Comparison of ENCODE assay signal across 10 cellular contexts in genomic region chr12:106584104-106585064, GRCh38. TPM values are rescaled to one million over a fixed set of nuclear protein-coding genes. Genes with fewer than 3 reads are reported as not detected.
DNase-seq lines count a peak whose midpoint lies in the region; ATAC-seq and TF ChIP-seq lines count a peak whose summit lies in the region.
"Had no signal": no experiment of that assay in that cellular context is flagged by ENCODE, and none has a peak within 500 bp of the region (broad histone marks: within the 10 kb centered on the region; RNA-seq: fewer than 3 reads in every experiment).

No MANE protein-coding gene starts in this region.

- peak; percentile 62 for ATAC-seq in Panc1
- no peak for ATAC-seq in stimulated activated effector memory CD8-positive, alpha-beta T cell treated with anti-CD3 and anti-CD28 coated beads, Interleukin-12 subunit alpha, Interleukin-12 subunit beta, amount 100 ng/mL, for 72 hours

- CTCF ChIA-PET in Panc1 (lab: Charles Lee) = no interaction called here

- H3K27ac Mint-ChIP-seq in activated CD4-positive, alpha-beta T cell treated with anti-CD3 and anti-CD28 coated beads, Interleukin-2, amount 10 ng/mL, durations not matched to agents 24 days and 14 days = no peak overlapping the region
- no peak overlapping the region for H3K27ac Mint-ChIP-seq in endothelial cell (ENCODE audit: unreplicated experiment)
- H3K27ac Mint-ChIP-seq in stimulated activated effector memory CD8-positive, alpha-beta T cell treated with anti-CD3 and anti-CD28 coated beads, Interleukin-12 subunit alpha, Interleukin-12 subunit beta, amount 100 ng/mL, for 72 hours = no peak overlapping the region

- peaks cover 22% of the 10 kb centered on the region for H3K4me1 ChIP-seq in Panc1 (ENCODE audit: control insufficient read depth, insufficient read depth, low read length)

- no TSS peak for BruUV-seq in Panc1 (replicated peaks; lab: Mats Ljungman, UMichigan)

- in situ Hi-C loops in Panc1 (cut with HindIII; ENCODE audit: low pct_unique_long_range_greater_than_20kb, low sequenced_read_pairs) = no loop called here

- no peak overlapping the region for H3K27ac ChIP-seq in Panc1 (ENCODE audit: low read length)

- H3K4me3 ChIP-seq in Panc1 (ENCODE audit: low read depth in 2 of 2, low read length in 2 of 2) = no peak overlapping the region

- POLR2A ChIA-PET in Panc1 (lab: Charles Lee) = no interaction called here

- no peak for DNase-seq in activated CD4-positive, alpha-beta T cell treated with anti-CD3 and anti-CD28 coated beads, Interleukin-2, amount 10 ng/mL, durations not matched to agents 24 days and 14 days
- DNase-seq in activated CD4-positive, alpha-beta T cell treated with anti-CD3 and anti-CD28 coated beads for 4 hours = no peak
- DNase-seq in Panc1 (ENCODE audit: low read depth, low spot score) (no peak), endothelial cell (ENCODE audit: low spot score) (no peak), SW 1271 (lab: John Stamatoyannopoulos, UW) (no peak), superior temporal gyrus (ENCODE audit: extremely low spot score) (no peak), OCI-M2 (lab: John Stamatoyannopoulos, UW; ENCODE audit: unreplicated experiment) (no peak)
- DNase-seq in stimulated activated effector memory CD8-positive, alpha-beta T cell treated with anti-CD3 and anti-CD28 coated beads, Interleukin-12 subunit alpha, Interleukin-12 subunit beta, amount 100 ng/mL, for 72 hours (ENCODE audit: low spot score in 2 of 2) = peak in 1 of 2 donors; percentile 64
- DNase-seq: NCI-H1092 treated with DMSO at 0.1 percent for 48 hours had no signal

- peaks cover 55% of the 10 kb centered on the region for H3K27me3 ChIP-seq in Panc1 (ENCODE audit: control insufficient read depth, insufficient read depth, low read length)

- intact Hi-C loops in activated CD4-positive, alpha-beta T cell treated with anti-CD3 and anti-CD28 coated beads, Interleukin-2, amount 10 ng/mL, durations not matched to agents 24 days and 14 days (cut with micrococcal nuclease) = loop anchor here (10.0 kb wide), 1 partner anchor 330 kb away; no protein-coding TSS in a partner anchor
- intact Hi-C loops in Panc1 (cut with micrococcal nuclease; ENCODE audit: unreplicated experiment) = loop anchor here (10.0 kb wide), 1 partner anchor 200 kb away; no protein-coding TSS in a partner anchor

- no peaks in the 10 kb centered on the region for H3K36me3 ChIP-seq in Panc1 (ENCODE audit: control insufficient read depth, insufficient read depth, low read length)

- no peaks in the 10 kb centered on the region for H3K36me3 Mint-ChIP-seq in activated CD4-positive, alpha-beta T cell treated with anti-CD3 and anti-CD28 coated beads, Interleukin-2, amount 10 ng/mL, durations not matched to agents 24 days and 14 days (ENCODE audit: low read depth)
- H3K36me3 Mint-ChIP-seq in endothelial cell (ENCODE audit: low read depth, unreplicated experiment) = peaks cover 3% of the 10 kb centered on the region
- H3K36me3 Mint-ChIP-seq in stimulated activated effector memory CD8-positive, alpha-beta T cell treated with anti-CD3 and anti-CD28 coated beads, Interleukin-12 subunit alpha, Interleukin-12 subunit beta, amount 100 ng/mL, for 72 hours = peaks cover 6% of the 10 kb centered on the region

- TF ChIP-seq CTCF in Panc1 (IDR thresholded peaks at IDR 0.05) = no peak
- TF ChIP-seq CTCF in endothelial cell (IDR thresholded peaks at IDR 0.05; ENCODE audit: unreplicated experiment) = no peak

- H3K4me3 Mint-ChIP-seq in activated CD4-positive, alpha-beta T cell treated with anti-CD3 and anti-CD28 coated beads, Interleukin-2, amount 10 ng/mL, durations not matched to agents 24 days and 14 days = peak overlapping the region; percentile 33
- H3K4me3 Mint-ChIP-seq in endothelial cell (ENCODE audit: unreplicated experiment) = peak overlapping the region; percentile 57
- H3K4me3 Mint-ChIP-seq in stimulated activated effector memory CD8-positive, alpha-beta T cell treated with anti-CD3 and anti-CD28 coated beads, Interleukin-12 subunit alpha, Interleukin-12 subunit beta, amount 100 ng/mL, for 72 hours = peak overlapping the region; percentile 69

- H3K27me3 Mint-ChIP-seq in activated CD4-positive, alpha-beta T cell treated with anti-CD3 and anti-CD28 coated beads, Interleukin-2, amount 10 ng/mL, durations not matched to agents 24 days and 14 days = peaks cover 86% of the 10 kb centered on the region
- H3K27me3 Mint-ChIP-seq in endothelial cell (ENCODE audit: unreplicated experiment) = peaks cover 33% of the 10 kb centered on the region

- H3K9me3 Mint-ChIP-seq in activated CD4-positive, alpha-beta T cell treated with anti-CD3 and anti-CD28 coated beads, Interleukin-2, amount 10 ng/mL, durations not matched to agents 24 days and 14 days = no peaks in the 10 kb centered on the region
- peaks cover 4% of the 10 kb centered on the region for H3K9me3 Mint-ChIP-seq in endothelial cell (ENCODE audit: unreplicated experiment)
- no peaks in the 10 kb centered on the region for H3K9me3 Mint-ChIP-seq in stimulated activated effector memory CD8-positive, alpha-beta T cell treated with anti-CD3 and anti-CD28 coated beads, Interleukin-12 subunit alpha, Interleukin-12 subunit beta, amount 100 ng/mL, for 72 hours

- peaks cover 8% of the 10 kb centered on the region for H3K4me1 Mint-ChIP-seq in activated CD4-positive, alpha-beta T cell treated with anti-CD3 and anti-CD28 coated beads, Interleukin-2, amount 10 ng/mL, durations not matched to agents 24 days and 14 days
- peaks cover 25% of the 10 kb centered on the region for H3K4me1 Mint-ChIP-seq in endothelial cell (ENCODE audit: unreplicated experiment)
- H3K4me1 Mint-ChIP-seq in stimulated activated effector memory CD8-positive, alpha-beta T cell treated with anti-CD3 and anti-CD28 coated beads, Interleukin-12 subunit alpha, Interleukin-12 subunit beta, amount 100 ng/mL, for 72 hours = peaks cover 29% of the 10 kb centered on the region

- H3K9me3 ChIP-seq in Panc1 (ENCODE audit: control insufficient read depth, insufficient read depth, low read depth, low read length) = no peaks in the 10 kb centered on the region

RNA-seq across cellular contexts. Expression of gene RFX4, which starts 1.6 kb away (rescaled TPM):
- total RNA-seq in activated CD4-positive, alpha-beta T cell treated with anti-CD3 and anti-CD28 coated beads, Interleukin-2, amount 10 ng/mL, durations not matched to agents 24 days and 14 days = not detected in 2 replicates
- not detected for total RNA-seq in Panc1 (2021; ENCODE audit: unreplicated experiment)
- polyA plus RNA-seq in Panc1 (2012; ENCODE audit: insufficient read length) = not detected
- not detected for total RNA-seq in endothelial cell (ENCODE audit: unreplicated experiment)
- total RNA-seq: kidney epithelial cell had no signal
